1 cellular context compared by ENCODE assay signal in the genomic region with DNA sequence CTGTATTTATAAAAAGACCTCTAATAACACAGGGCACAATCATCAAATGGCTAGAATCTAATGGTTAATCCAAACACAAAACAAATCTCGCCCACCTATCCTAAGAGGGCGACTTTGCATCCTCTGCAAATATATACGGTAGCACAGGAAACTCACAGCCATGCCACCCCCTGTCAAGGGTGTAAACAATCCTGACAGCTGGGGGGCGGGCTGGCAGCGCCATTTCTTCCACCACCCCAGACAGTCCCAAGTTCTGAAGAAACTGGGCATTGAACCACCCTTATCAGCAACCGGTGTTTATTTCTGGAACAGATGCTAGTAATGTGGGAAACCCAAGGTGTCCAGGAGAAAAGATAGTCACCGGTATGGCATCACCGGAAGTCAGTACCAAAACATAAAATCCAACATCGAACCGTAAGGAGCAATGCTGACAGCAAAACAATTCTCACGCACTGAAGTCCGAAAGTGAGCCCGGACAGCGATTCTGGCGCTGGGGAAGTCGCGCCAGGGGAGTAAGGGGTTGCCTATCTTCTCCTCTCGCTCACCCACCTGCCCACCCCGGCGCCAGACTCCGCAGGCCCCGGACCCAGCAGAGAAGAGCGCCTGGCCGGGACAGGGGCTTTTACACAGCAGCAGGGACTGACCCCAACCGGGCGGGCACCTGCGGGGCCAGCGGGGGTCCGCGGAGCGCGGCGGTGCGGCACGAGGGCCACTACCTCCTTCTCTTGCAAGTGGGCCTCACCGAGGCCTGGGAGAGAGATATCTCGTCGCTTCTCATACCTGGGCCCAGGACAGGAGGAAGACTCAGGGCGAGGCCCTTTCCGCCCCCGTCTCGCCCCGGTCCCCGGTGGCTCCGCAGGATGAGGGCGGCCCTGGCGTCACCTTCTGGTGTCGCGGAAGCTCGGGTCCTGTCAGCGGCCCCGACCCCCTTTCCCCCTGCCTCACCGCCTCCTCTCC.
TF ChIP-seq lines count a peak whose summit lies in the region.

No MANE protein-coding gene starts in this region.

TF ChIP-seq in HepG2, 621 proteins besides CTCF, POLR2A, EP300 and RAD21 (continued from another document and continues in another):
- TF ChIP-seq, protein P1, sequence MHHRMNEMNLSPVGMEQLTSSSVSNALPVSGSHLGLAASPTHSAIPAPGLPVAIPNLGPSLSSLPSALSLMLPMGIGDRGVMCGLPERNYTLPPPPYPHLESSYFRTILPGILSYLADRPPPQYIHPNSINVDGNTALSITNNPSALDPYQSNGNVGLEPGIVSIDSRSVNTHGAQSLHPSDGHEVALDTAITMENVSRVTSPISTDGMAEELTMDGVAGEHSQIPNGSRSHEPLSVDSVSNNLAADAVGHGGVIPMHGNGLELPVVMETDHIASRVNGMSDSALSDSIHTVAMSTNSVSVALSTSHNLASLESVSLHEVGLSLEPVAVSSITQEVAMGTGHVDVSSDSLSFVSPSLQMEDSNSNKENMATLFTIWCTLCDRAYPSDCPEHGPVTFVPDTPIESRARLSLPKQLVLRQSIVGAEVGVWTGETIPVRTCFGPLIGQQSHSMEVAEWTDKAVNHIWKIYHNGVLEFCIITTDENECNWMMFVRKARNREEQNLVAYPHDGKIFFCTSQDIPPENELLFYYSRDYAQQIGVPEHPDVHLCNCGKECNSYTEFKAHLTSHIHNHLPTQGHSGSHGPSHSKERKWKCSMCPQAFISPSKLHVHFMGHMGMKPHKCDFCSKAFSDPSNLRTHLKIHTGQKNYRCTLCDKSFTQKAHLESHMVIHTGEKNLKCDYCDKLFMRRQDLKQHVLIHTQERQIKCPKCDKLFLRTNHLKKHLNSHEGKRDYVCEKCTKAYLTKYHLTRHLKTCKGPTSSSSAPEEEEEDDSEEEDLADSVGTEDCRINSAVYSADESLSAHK (CRISPR knock-in tag; IDR thresholded peaks at IDR 0.05; ENCODE audit: borderline replicate concordance): no peak
- TF ChIP-seq ELF1 (CRISPR knock-in tag; IDR thresholded peaks at IDR 0.05) (no peak), ZSCAN25 (CRISPR knock-in tag; IDR thresholded peaks at IDR 0.05) (no peak), MZF1 (CRISPR knock-in tag; IDR thresholded peaks at IDR 0.05; ENCODE audit: borderline replicate concordance) (no peak), ELF3 (CRISPR knock-in tag; IDR thresholded peaks at IDR 0.05) (no peak), CBFB (CRISPR knock-in tag; IDR thresholded peaks at IDR 0.05) (no peak), MYC (CRISPR knock-in tag; IDR thresholded peaks at IDR 0.05; ENCODE audit: borderline replicate concordance) (no peak; the same call in 1 of the 2 replicates), TGIF2 (CRISPR knock-in tag; IDR thresholded peaks at IDR 0.05) (peak; percentile 93), ZNF75D (CRISPR knock-in tag; IDR thresholded peaks at IDR 0.05; ENCODE audit: borderline replicate concordance) (no peak), PITX1 (CRISPR knock-in tag; IDR thresholded peaks at IDR 0.05) (no peak), ZIK1 (CRISPR knock-in tag; IDR thresholded peaks at IDR 0.05; ENCODE audit: borderline replicate concordance, low read depth) (no peak), MIXL1 (CRISPR knock-in tag; IDR thresholded peaks at IDR 0.05) (no peak), CBX5 (CRISPR knock-in tag; IDR thresholded peaks at IDR 0.05; ENCODE audit: borderline replicate concordance) (no peak), TOE1 (CRISPR knock-in tag; IDR thresholded peaks at IDR 0.05) (no peak), ZSCAN31 (CRISPR knock-in tag; IDR thresholded peaks at IDR 0.05; ENCODE audit: low read depth) (no peak), ZNF839 (CRISPR knock-in tag; IDR thresholded peaks at IDR 0.05; ENCODE audit: borderline replicate concordance) (no peak), ZNF354B (CRISPR knock-in tag; IDR thresholded peaks at IDR 0.05) (no peak), SP140L (CRISPR knock-in tag; IDR thresholded peaks at IDR 0.05; ENCODE audit: borderline replicate concordance) (no peak), RCOR2 (CRISPR knock-in tag; IDR thresholded peaks at IDR 0.05) (no peak), SRSF1 (optimal IDR thresholded peaks at IDR 0.05; ENCODE audit: low read depth, low read length) (no peak), ZNF333 (CRISPR knock-in tag; IDR thresholded peaks at IDR 0.05; ENCODE audit: borderline replicate concordance) (0 out of 2 replicates have a peak, but pooled peaks have one; percentile 51), NFYB (CRISPR knock-in tag; IDR thresholded peaks at IDR 0.05) (no peak), ZNF720 (CRISPR knock-in tag; IDR thresholded peaks at IDR 0.05) (no peak), ZC3H4 (CRISPR knock-in tag; IDR thresholded peaks at IDR 0.05; ENCODE audit: borderline replicate concordance) (no peak)
- TF ChIP-seq, protein P2, sequence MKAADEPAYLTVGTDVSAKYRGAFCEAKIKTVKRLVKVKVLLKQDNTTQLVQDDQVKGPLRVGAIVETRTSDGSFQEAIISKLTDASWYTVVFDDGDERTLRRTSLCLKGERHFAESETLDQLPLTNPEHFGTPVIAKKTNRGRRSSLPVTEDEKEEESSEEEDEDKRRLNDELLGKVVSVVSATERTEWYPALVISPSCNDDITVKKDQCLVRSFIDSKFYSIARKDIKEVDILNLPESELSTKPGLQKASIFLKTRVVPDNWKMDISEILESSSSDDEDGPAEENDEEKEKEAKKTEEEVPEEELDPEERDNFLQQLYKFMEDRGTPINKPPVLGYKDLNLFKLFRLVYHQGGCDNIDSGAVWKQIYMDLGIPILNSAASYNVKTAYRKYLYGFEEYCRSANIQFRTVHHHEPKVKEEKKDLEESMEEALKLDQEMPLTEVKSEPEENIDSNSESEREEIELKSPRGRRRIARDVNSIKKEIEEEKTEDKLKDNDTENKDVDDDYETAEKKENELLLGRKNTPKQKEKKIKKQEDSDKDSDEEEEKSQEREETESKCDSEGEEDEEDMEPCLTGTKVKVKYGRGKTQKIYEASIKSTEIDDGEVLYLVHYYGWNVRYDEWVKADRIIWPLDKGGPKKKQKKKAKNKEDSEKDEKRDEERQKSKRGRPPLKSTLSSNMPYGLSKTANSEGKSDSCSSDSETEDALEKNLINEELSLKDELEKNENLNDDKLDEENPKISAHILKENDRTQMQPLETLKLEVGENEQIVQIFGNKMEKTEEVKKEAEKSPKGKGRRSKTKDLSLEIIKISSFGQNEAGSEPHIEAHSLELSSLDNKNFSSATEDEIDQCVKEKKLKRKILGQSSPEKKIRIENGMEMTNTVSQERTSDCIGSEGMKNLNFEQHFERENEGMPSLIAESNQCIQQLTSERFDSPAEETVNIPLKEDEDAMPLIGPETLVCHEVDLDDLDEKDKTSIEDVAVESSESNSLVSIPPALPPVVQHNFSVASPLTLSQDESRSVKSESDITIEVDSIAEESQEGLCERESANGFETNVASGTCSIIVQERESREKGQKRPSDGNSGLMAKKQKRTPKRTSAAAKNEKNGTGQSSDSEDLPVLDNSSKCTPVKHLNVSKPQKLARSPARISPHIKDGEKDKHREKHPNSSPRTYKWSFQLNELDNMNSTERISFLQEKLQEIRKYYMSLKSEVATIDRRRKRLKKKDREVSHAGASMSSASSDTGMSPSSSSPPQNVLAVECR (CRISPR knock-in tag; IDR thresholded peaks at IDR 0.05; ENCODE audit: borderline replicate concordance): peak; percentile 63
- TF ChIP-seq, protein P3, sequence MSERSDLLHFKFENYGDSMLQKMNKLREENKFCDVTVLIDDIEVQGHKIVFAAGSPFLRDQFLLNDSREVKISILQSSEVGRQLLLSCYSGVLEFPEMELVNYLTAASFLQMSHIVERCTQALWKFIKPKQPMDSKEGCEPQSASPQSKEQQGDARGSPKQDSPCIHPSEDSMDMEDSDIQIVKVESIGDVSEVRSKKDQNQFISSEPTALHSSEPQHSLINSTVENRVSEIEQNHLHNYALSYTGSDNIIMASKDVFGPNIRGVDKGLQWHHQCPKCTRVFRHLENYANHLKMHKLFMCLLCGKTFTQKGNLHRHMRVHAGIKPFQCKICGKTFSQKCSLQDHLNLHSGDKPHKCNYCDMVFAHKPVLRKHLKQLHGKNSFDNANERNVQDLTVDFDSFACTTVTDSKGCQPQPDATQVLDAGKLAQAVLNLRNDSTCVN (CRISPR knock-in tag; IDR thresholded peaks at IDR 0.05; ENCODE audit: borderline replicate concordance): no peak
- TF ChIP-seq, protein P4, sequence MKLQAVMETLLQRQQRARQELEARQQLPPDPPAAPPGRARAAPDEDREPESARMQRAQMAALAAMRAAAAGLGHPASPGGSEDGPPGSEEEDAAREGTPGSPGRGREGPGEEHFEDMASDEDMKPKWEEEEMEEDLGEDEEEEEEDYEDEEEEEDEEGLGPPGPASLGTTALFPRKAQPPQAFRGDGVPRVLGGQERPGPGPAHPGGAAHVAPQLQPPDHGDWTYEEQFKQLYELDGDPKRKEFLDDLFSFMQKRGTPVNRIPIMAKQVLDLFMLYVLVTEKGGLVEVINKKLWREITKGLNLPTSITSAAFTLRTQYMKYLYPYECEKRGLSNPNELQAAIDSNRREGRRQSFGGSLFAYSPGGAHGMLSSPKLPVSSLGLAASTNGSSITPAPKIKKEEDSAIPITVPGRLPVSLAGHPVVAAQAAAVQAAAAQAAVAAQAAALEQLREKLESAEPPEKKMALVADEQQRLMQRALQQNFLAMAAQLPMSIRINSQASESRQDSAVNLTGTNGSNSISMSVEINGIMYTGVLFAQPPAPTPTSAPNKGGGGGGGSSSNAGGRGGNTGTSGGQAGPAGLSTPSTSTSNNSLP (IDR thresholded peaks at IDR 0.05; ENCODE audit: low read depth, low read length): no peak
- TF ChIP-seq, protein P5, sequence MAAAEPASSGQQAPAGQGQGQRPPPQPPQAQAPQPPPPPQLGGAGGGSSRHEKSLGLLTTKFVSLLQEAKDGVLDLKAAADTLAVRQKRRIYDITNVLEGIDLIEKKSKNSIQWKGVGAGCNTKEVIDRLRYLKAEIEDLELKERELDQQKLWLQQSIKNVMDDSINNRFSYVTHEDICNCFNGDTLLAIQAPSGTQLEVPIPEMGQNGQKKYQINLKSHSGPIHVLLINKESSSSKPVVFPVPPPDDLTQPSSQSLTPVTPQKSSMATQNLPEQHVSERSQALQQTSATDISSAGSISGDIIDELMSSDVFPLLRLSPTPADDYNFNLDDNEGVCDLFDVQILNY (CRISPR knock-in tag; conservative IDR thresholded peaks at IDR 0.05): no peak
- TF ChIP-seq, protein P6, sequence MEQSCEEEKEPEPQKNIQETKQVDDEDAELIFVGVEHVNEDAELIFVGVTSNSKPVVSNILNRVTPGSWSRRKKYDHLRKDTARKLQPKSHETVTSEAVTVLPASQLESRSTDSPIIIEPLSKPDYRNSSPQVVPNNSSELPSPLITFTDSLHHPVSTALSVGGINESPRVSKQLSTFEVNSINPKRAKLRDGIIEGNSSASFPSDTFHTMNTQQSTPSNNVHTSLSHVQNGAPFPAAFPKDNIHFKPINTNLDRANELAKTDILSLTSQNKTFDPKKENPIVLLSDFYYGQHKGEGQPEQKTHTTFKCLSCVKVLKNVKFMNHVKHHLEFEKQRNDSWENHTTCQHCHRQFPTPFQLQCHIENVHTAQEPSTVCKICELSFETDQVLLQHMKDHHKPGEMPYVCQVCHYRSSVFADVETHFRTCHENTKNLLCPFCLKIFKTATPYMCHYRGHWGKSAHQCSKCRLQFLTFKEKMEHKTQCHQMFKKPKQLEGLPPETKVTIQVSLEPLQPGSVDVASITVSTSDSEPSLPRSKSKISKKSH (CRISPR knock-in tag; IDR thresholded peaks at IDR 0.05; ENCODE audit: borderline replicate concordance): no peak
- TF ChIP-seq, protein P7, sequence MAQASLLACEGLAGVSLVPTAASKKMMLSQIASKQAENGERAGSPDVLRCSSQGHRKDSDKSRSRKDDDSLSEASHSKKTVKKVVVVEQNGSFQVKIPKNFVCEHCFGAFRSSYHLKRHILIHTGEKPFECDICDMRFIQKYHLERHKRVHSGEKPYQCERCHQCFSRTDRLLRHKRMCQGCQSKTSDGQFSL (CRISPR knock-in tag; IDR thresholded peaks at IDR 0.05): no peak
- TF ChIP-seq, protein P8, sequence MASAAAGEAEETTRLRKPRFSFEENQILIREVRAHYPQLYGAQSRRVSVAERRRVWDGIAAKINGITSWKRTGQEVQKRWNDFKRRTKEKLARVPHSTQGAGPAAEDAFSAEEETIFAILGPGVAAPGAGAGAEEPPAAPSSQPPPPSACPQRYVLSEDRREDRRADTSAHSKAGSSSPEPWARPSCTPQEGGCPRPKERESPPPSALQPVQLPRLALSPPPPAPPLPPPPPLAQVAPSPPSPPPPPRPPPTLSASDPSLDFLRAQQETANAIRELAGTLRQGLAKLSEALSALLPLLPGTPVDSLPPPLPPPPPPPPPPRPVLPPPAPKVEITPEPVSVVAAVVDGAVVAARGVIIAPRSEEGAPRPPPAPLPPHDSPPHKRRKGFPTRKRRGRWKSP (CRISPR knock-in tag; IDR thresholded peaks at IDR 0.05): no peak
- TF ChIP-seq, protein P9, sequence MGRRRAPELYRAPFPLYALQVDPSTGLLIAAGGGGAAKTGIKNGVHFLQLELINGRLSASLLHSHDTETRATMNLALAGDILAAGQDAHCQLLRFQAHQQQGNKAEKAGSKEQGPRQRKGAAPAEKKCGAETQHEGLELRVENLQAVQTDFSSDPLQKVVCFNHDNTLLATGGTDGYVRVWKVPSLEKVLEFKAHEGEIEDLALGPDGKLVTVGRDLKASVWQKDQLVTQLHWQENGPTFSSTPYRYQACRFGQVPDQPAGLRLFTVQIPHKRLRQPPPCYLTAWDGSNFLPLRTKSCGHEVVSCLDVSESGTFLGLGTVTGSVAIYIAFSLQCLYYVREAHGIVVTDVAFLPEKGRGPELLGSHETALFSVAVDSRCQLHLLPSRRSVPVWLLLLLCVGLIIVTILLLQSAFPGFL (CRISPR knock-in tag; IDR thresholded peaks at IDR 0.05): no peak
- TF ChIP-seq, protein P10, sequence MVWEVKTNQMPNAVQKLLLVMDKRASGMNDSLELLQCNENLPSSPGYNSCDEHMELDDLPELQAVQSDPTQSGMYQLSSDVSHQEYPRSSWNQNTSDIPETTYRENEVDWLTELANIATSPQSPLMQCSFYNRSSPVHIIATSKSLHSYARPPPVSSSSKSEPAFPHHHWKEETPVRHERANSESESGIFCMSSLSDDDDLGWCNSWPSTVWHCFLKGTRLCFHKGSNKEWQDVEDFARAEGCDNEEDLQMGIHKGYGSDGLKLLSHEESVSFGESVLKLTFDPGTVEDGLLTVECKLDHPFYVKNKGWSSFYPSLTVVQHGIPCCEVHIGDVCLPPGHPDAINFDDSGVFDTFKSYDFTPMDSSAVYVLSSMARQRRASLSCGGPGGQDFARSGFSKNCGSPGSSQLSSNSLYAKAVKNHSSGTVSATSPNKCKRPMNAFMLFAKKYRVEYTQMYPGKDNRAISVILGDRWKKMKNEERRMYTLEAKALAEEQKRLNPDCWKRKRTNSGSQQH (CRISPR knock-in tag; IDR thresholded peaks at IDR 0.05; ENCODE audit: low read depth): no peak
- TF ChIP-seq, protein P11, sequence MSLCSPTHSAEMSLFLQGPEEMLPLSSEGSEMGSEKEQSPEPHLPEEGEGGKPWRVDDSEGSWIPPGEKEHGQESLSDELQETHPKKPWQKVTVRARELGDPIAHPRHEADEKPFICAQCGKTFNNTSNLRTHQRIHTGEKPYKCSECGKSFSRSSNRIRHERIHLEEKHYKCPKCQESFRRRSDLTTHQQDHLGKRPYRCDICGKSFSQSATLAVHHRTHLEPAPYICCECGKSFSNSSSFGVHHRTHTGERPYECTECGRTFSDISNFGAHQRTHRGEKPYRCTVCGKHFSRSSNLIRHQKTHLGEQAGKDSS (CRISPR knock-in tag; IDR thresholded peaks at IDR 0.05; ENCODE audit: borderline replicate concordance, low read depth): 0 out of 2 replicates have a peak, but pooled peaks have one; percentile 22
- TF ChIP-seq, protein P12, sequence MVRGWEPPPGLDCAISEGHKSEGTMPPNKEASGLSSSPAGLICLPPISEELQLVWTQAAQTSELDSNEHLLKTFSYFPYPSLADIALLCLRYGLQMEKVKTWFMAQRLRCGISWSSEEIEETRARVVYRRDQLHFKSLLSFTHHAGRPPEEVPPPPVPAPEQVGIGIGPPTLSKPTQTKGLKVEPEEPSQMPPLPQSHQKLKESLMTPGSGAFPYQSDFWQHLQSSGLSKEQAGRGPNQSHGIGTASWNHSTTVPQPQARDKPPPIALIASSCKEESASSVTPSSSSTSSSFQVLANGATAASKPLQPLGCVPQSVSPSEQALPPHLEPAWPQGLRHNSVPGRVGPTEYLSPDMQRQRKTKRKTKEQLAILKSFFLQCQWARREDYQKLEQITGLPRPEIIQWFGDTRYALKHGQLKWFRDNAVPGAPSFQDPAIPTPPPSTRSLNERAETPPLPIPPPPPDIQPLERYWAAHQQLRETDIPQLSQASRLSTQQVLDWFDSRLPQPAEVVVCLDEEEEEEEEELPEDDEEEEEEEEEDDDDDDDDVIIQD (CRISPR knock-in tag; IDR thresholded peaks at IDR 0.05; ENCODE audit: low read depth): no peak
